ENCODE assay signal across 14 cellular contexts in the genomic region with DNA sequence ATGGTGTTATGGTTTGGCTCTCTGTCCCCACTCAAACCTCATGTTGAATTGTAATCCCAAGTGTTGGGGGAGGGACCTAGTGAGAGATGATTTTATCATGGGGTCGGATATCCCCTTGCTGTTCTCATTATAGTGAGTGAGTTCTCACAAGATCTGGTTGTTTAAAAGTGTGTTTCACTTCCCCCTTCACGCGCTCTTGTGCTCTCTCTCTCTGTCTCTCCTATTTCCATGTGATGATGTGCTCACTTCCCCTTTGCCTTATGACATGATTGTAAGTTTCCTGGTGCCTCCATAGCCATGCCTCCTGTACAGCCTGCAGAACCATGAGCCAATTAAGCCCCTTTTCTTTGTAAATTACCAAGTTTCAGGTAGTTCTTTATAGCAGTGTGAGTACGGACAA.
DNase-seq lines count a peak whose midpoint lies in the region; ATAC-seq and TF ChIP-seq lines count a peak whose summit lies in the region.
"Had no signal": no experiment of that assay in that cellular context is flagged by ENCODE, and none has a peak within 500 bp of the region (broad histone marks: within the 10 kb centered on the region; RNA-seq: fewer than 3 reads in every experiment).

No MANE protein-coding gene starts in this region.

- ATAC-seq in GM19023 (IDR thresholded peaks at IDR 0.05; ENCODE audit: unreplicated experiment) (peak; percentile 64), HG02623 (IDR thresholded peaks at IDR 0.05; ENCODE audit: unreplicated experiment) (peak; percentile 70), HG03469 (IDR thresholded peaks at IDR 0.05; ENCODE audit: unreplicated experiment) (peak; percentile 83)

- DNase-seq in SKM-1 (lab: John Stamatoyannopoulos, UW; ENCODE audit: unreplicated experiment) (peak; percentile 2), kidney tubule cell (ENCODE audit: low spot score) (no peak), NCI-H82 (lab: John Stamatoyannopoulos, UW) (no peak), GM10266 (ENCODE audit: extremely low spot score) (no peak)
- no peak for DNase-seq in stimulated activated naive CD4-positive, alpha-beta T cell treated with Interleukin-2 at 50 U/mL for 16 hours (lab: John Stamatoyannopoulos, UW)
- DNase-seq: activated CD4-positive, alpha-beta T cell treated with anti-CD3 and anti-CD28 coated beads, Interleukin-2, amount 10 ng/mL, durations not matched to agents 7 days and 5 days; activated naive CD4-positive, alpha-beta T cell treated with anti-CD3 and anti-CD28 coated beads for 36 hours; cerebellar nuclear complex; immature natural killer cell; NCI-H345; SK-N-SH had no signal

- TF ChIP-seq CTCF in GM10266 (IDR thresholded peaks at IDR 0.05; ENCODE audit: control insufficient read depth, insufficient read depth, low read depth, missing control alignments), result no peak
